Comparison of ENCODE assay signal across 8 cellular contexts in genomic region chr5:180209137-180209581, GRCh38. TPM values are rescaled to one million over a fixed set of nuclear protein-coding genes. Genes with fewer than 3 reads are reported as not detected.
A peak's percentile ranks its signal among the peaks of the same experiment; 100 is the strongest.
DNase-seq lines count a peak whose midpoint lies in the region; ATAC-seq, FAIRE-seq and TF ChIP-seq lines count a peak whose summit lies in the region.

Gene RASGEF1C, minus strand, starts transcription at chr5:180209211. Its CDS starts 71,159 bp downstream, at chr5:180138052.

- no peaks in the 10 kb centered on the region for H3K36me3 ChIP-seq in adipocyte (ENCODE audit: control insufficient read depth, insufficient read depth, low read length, severe bottlenecking)

- no peak within 1 kb of the TSS for H3K9ac ChIP-seq in adipocyte (ENCODE audit: low read length)

- intact Hi-C loops in left ventricle myocardium superior (cut with micrococcal nuclease): no loop called here

- H3K9me3 ChIP-seq in adipocyte (ENCODE audit: control insufficient read depth, low read length): no peaks in the 10 kb centered on the region

- ATAC-seq in HG03432 (IDR thresholded peaks at IDR 0.05; ENCODE audit: unreplicated experiment) (peak; percentile 74), SK-N-SH treated with all-trans-retinoic acid at 6 μM for 48 hours (peak; percentile 93), left ventricle myocardium superior (peak; percentile 92)

- H3K4me1 ChIP-seq in adipocyte (ENCODE audit: control insufficient read depth, insufficient read depth, low read length): no peaks in the 10 kb centered on the region

- FAIRE-seq in RCC 7860 (lab: Jason Lieb, UNC): no peak

- H3K4me3 ChIP-seq in adipocyte (ENCODE audit: low read length): peak within 1 kb of the TSS; percentile 5

- DNase-seq in NCI-H748 (lab: John Stamatoyannopoulos, UW; ENCODE audit: unreplicated experiment) (peak; percentile 74), NCI-H748 treated with DMSO at 0.1 percent for 48 hours (lab: John Stamatoyannopoulos, UW) (no peak), adipocyte (ENCODE audit: low read depth) (peak; percentile 89), left ventricle myocardium superior (peak; percentile 84), retina (peak; percentile 53), RCC 7860 (ENCODE audit: low spot score) (no peak)

- H3K27me3 ChIP-seq in adipocyte (replicated peaks; ENCODE audit: control insufficient read depth, insufficient read depth, low read length): peaks cover 44% of the 10 kb centered on the region

TF ChIP-seq in SK-N-SH treated with all-trans-retinoic acid at 6 μM for 48 hours, 23 proteins besides CTCF, POLR2A, EP300 and RAD21:
- TF ChIP-seq ZNF70 (CRISPR knock-in tag; IDR thresholded peaks at IDR 0.05): no peak
- TF ChIP-seq SNAI2 (CRISPR knock-in tag; IDR thresholded peaks at IDR 0.05): no peak
- no peak for TF ChIP-seq GLIS3 (CRISPR knock-in tag; IDR thresholded peaks at IDR 0.05)
- TF ChIP-seq TOX (CRISPR knock-in tag; IDR thresholded peaks at IDR 0.05; ENCODE audit: borderline replicate concordance): no peak
- TF ChIP-seq ZNF8 (CRISPR knock-in tag; IDR thresholded peaks at IDR 0.05): no peak
- TF ChIP-seq OSR1 (CRISPR knock-in tag; IDR thresholded peaks at IDR 0.05): no peak
- no peak for TF ChIP-seq TCF4 (CRISPR knock-in tag; IDR thresholded peaks at IDR 0.05; ENCODE audit: borderline replicate concordance)
- TF ChIP-seq ZFP3 (CRISPR knock-in tag; IDR thresholded peaks at IDR 0.05): no peak
- TF ChIP-seq ISL1 (CRISPR knock-in tag; IDR thresholded peaks at IDR 0.05): no peak
- TF ChIP-seq BACH2 (CRISPR knock-in tag; IDR thresholded peaks at IDR 0.05; ENCODE audit: borderline replicate concordance): no peak
- TF ChIP-seq ZC3H10 (CRISPR knock-in tag; IDR thresholded peaks at IDR 0.05): no peak

RNA-seq across cellular contexts. Expression of gene RASGEF1C, which starts in this region (rescaled TPM):
- 0.40 TPM for total RNA-seq in left ventricle myocardium superior

Comparison
In these comparisons a context has a peak if more than half of its experiments do, and no peak if none do; other contexts are left out.
1. DNase-seq: peak in NCI-H748 (single experiment), adipocyte (single experiment) and retina (single experiment); none in NCI-H748 treated with DMSO at 0.1 percent for 48 hours (single experiment) and RCC 7860 (single experiment).
2. Peak in DNase-seq and ATAC-seq in left ventricle myocardium superior; RNA of the gene not detected or under 1 TPM.
3. Peak in every context shown above with its lines, with median percentiles within 50 percentile points of each other: ATAC-seq.